In the genomic region with DNA sequence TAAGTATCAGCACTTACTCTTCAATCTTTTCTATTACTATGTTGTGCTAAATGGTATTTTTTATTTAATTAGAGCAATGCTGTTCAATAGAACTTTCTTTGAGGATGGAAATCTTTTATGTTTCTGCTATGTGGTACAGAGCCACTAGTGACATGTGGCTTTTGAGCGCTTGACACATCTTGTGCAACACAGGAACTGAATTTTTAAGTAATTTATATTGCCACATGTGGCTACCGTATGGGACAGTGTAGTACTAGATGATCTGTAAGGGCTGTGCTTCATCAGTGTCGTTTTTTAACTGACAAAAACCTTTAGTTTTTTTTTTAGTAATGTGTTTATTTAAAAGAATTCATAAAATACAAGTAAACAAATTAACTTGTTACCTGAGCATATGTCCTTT, we compare ENCODE assay signal across 18 cellular contexts.
"Had no signal": no experiment of that assay in that cellular context is flagged by ENCODE, and none has a peak within 500 bp of the region (broad histone marks: within the 10 kb centered on the region; RNA-seq: fewer than 3 reads in every experiment).

No MANE protein-coding gene starts in this region.

- ATAC-seq: activated CD4-positive, alpha-beta T cell treated with anti-CD3 and anti-CD28 coated beads for 36 hours; activated CD8-positive, alpha-beta memory T cell treated with anti-CD3 and anti-CD28 coated beads, Interleukin-2, amount 10 ng/mL, durations not matched to agents 7 days and 5 days; left lung; mucosa of descending colon; naive thymus-derived CD4-positive, alpha-beta T cell; stimulated activated memory B cell treated with anti-CD40 and anti-IgM and Interleukin-4, amounts not matched to agents 10 μg/mL and 1 μg/mL and 100 μg/mL, for 72 hours had no signal

- H3K4me1 Mint-ChIP-seq: activated CD4-positive, alpha-beta T cell treated with anti-CD3 and anti-CD28 coated beads for 36 hours; activated CD8-positive, alpha-beta memory T cell treated with anti-CD3 and anti-CD28 coated beads, Interleukin-2, amount 10 ng/mL, durations not matched to agents 7 days and 5 days; activated naive CD4-positive, alpha-beta T cell treated with anti-CD3 and anti-CD28 coated beads, Interleukin-2, amount 50 U/mL, for 24 hours; endodermal cell; stimulated activated memory B cell treated with anti-CD40 and anti-IgM and Interleukin-4, amounts not matched to agents 10 μg/mL and 1 μg/mL and 100 μg/mL, for 72 hours had no signal

- DNase-seq: activated CD4-positive, alpha-beta memory T cell treated with anti-CD3 and anti-CD28 coated beads for 36 hours; activated CD4-positive, alpha-beta T cell treated with anti-CD3 and anti-CD28 coated beads for 36 hours; activated CD8-positive, alpha-beta memory T cell treated with anti-CD3 and anti-CD28 coated beads, Interleukin-2, amount 10 ng/mL, durations not matched to agents 7 days and 5 days; activated T-cell treated with anti-CD3 and anti-CD28 coated beads, Interleukin-2, amount 50 U/mL, for 1 hour; dorsolateral prefrontal cortex; endodermal cell; hippocampal formation; kidney; left lung; mucosa of descending colon; naive thymus-derived CD4-positive, alpha-beta T cell; posterior cingulate gyrus; retina; T1000 had no signal

- H3K9me3 Mint-ChIP-seq: activated CD4-positive, alpha-beta memory T cell treated with anti-CD3 and anti-CD28 coated beads for 36 hours; activated naive CD4-positive, alpha-beta T cell treated with anti-CD3 and anti-CD28 coated beads, Interleukin-2, amount 50 U/mL, for 24 hours; activated T-helper 2 cell treated with anti-CD3 and anti-CD28 coated beads, Interferon-gamma antibody, Interleukin-2, Interleukin-4, amounts not matched to agents 10 μg/mL and 5 μg/mL and 100 μg/mL, durations not matched to agents 14 hours and 24 hours and 36 hours; naive thymus-derived CD4-positive, alpha-beta T cell; stimulated activated memory B cell treated with anti-CD40 and anti-IgM and Interleukin-4, amounts not matched to agents 10 μg/mL and 1 μg/mL and 100 μg/mL, for 72 hours had no signal

- H3K4me3 ChIP-seq: cardiac muscle cell, dorsolateral prefrontal cortex, left lung, mucosa of descending colon had no signal

- H3K27me3 Mint-ChIP-seq: activated CD4-positive, alpha-beta memory T cell treated with anti-CD3 and anti-CD28 coated beads for 36 hours; activated CD4-positive, alpha-beta T cell treated with anti-CD3 and anti-CD28 coated beads for 36 hours; activated CD8-positive, alpha-beta memory T cell treated with anti-CD3 and anti-CD28 coated beads, Interleukin-2, amount 10 ng/mL, durations not matched to agents 7 days and 5 days; activated naive CD4-positive, alpha-beta T cell treated with anti-CD3 and anti-CD28 coated beads, Interleukin-2, amount 50 U/mL, for 24 hours; naive thymus-derived CD4-positive, alpha-beta T cell; stimulated activated memory B cell treated with anti-CD40 and anti-IgM and Interleukin-4, amounts not matched to agents 10 μg/mL and 1 μg/mL and 100 μg/mL, for 72 hours had no signal

- H3K4me3 Mint-ChIP-seq: activated CD4-positive, alpha-beta memory T cell treated with anti-CD3 and anti-CD28 coated beads for 36 hours; activated CD4-positive, alpha-beta T cell treated with anti-CD3 and anti-CD28 coated beads for 36 hours; activated CD8-positive, alpha-beta memory T cell treated with anti-CD3 and anti-CD28 coated beads, Interleukin-2, amount 10 ng/mL, durations not matched to agents 7 days and 5 days; activated naive CD4-positive, alpha-beta T cell treated with anti-CD3 and anti-CD28 coated beads, Interleukin-2, amount 50 U/mL, for 24 hours; endodermal cell; naive thymus-derived CD4-positive, alpha-beta T cell; stimulated activated memory B cell treated with anti-CD40 and anti-IgM and Interleukin-4, amounts not matched to agents 10 μg/mL and 1 μg/mL and 100 μg/mL, for 72 hours had no signal

- H3K36me3 Mint-ChIP-seq: activated naive CD4-positive, alpha-beta T cell treated with anti-CD3 and anti-CD28 coated beads, Interleukin-2, amount 50 U/mL, for 24 hours had no signal

- H3K27ac Mint-ChIP-seq: activated CD4-positive, alpha-beta memory T cell treated with anti-CD3 and anti-CD28 coated beads for 36 hours; activated CD4-positive, alpha-beta T cell treated with anti-CD3 and anti-CD28 coated beads for 36 hours; activated CD8-positive, alpha-beta memory T cell treated with anti-CD3 and anti-CD28 coated beads, Interleukin-2, amount 10 ng/mL, durations not matched to agents 7 days and 5 days; activated naive CD4-positive, alpha-beta T cell treated with anti-CD3 and anti-CD28 coated beads, Interleukin-2, amount 50 U/mL, for 24 hours; activated T-helper 2 cell treated with anti-CD3 and anti-CD28 coated beads, Interferon-gamma antibody, Interleukin-2, Interleukin-4, amounts not matched to agents 10 μg/mL and 5 μg/mL and 100 μg/mL, durations not matched to agents 14 hours and 24 hours and 36 hours; endodermal cell; naive thymus-derived CD4-positive, alpha-beta T cell; stimulated activated memory B cell treated with anti-CD40 and anti-IgM and Interleukin-4, amounts not matched to agents 10 μg/mL and 1 μg/mL and 100 μg/mL, for 72 hours had no signal
